20 cellular contexts compared by ENCODE assay signal in genomic region chr20:23587631-23588030, GRCh38. TPM values are rescaled to one million over a fixed set of nuclear protein-coding genes. Genes with fewer than 3 reads are reported as not detected.
DNase-seq lines count a peak whose midpoint lies in the region; TF ChIP-seq lines count a peak whose summit lies in the region.
"Had no signal": no experiment of that assay in that cellular context is flagged by ENCODE, and none has a peak within 500 bp of the region (broad histone marks: within the 10 kb centered on the region; RNA-seq: fewer than 3 reads in every experiment).

No MANE protein-coding gene starts in this region.

- TF ChIP-seq CTCF in GM10248 (IDR thresholded peaks at IDR 0.05; ENCODE audit: control extremely low read depth, extremely low read depth, low read depth, missing control alignments): no peak
- TF ChIP-seq CTCF in colonic mucosa (IDR thresholded peaks at IDR 0.05): no peak
- TF ChIP-seq CTCF in left ventricle myocardium inferior (IDR thresholded peaks at IDR 0.05; ENCODE audit: borderline replicate concordance): no peak
- TF ChIP-seq CTCF in neural progenitor cell (IDR thresholded peaks at IDR 0.05): no peak

- no peaks in the 10 kb centered on the region for H3K36me3 Mint-ChIP-seq in neural progenitor cell
- H3K36me3 Mint-ChIP-seq: CD14-positive monocyte; CD4-positive, alpha-beta memory T cell had no signal

- no peak overlapping the region for H3K9ac ChIP-seq in colonic mucosa (ENCODE audit: low read depth in 2 of 2, low read length in 2 of 2)
- no peak overlapping the region for H3K9ac ChIP-seq in neural progenitor cell
- H3K9ac ChIP-seq: BLaER1, GM23248 had no signal

- H3K36me3 ChIP-seq in colonic mucosa: no peaks in the 10 kb centered on the region
- no peaks in the 10 kb centered on the region for H3K36me3 ChIP-seq in left ventricle myocardium inferior
- no peaks in the 10 kb centered on the region for H3K36me3 ChIP-seq in neural progenitor cell
- H3K36me3 ChIP-seq: BLaER1 had no signal

- H3K79me2 ChIP-seq in neural progenitor cell (ENCODE audit: low read depth): no peaks in the 10 kb centered on the region

- no peaks in the 10 kb centered on the region for H3F3A ChIP-seq in neural progenitor cell (ENCODE audit: low read depth)

- CTCF ChIA-PET in GM10248 (lab: Yijun Ruan, JAX): no interaction called here

- H2AFZ ChIP-seq in neural progenitor cell (replicated peaks): no peak overlapping the region
- H2AFZ ChIP-seq: GM23248 had no signal

- H3K27ac ChIP-seq in colonic mucosa (no peak overlapping the region), left ventricle myocardium inferior (replicated peaks) (no peak overlapping the region), neural progenitor cell (no peak overlapping the region)
- H3K27ac ChIP-seq: 22Rv1, A549, BLaER1, GM23248 had no signal

- intact Hi-C loops in colonic mucosa (cut with DNase I): no loop called here
- intact Hi-C loops in left ventricle myocardium inferior (cut with micrococcal nuclease): no loop called here

- H3K4me1 Mint-ChIP-seq in neural progenitor cell: peaks cover 6% of the 10 kb centered on the region
- H3K4me1 Mint-ChIP-seq: CD4-positive, alpha-beta memory T cell had no signal

- no peak overlapping the region for H3K4me3 Mint-ChIP-seq in neural progenitor cell
- H3K4me3 Mint-ChIP-seq: CD4-positive, alpha-beta memory T cell had no signal

- no peak overlapping the region for H3K4me2 ChIP-seq in neural progenitor cell
- H3K4me2 ChIP-seq: A549, BLaER1 had no signal

- H4K20me1 ChIP-seq in neural progenitor cell (ENCODE audit: low read depth): no peaks in the 10 kb centered on the region
- H4K20me1 ChIP-seq: BLaER1 had no signal

- peaks cover 6% of the 10 kb centered on the region for H3K9me3 Mint-ChIP-seq in neural progenitor cell

- no peaks in the 10 kb centered on the region for H3K4me1 ChIP-seq in colonic mucosa
- H3K4me1 ChIP-seq in left ventricle myocardium inferior: no peaks in the 10 kb centered on the region
- no peaks in the 10 kb centered on the region for H3K4me1 ChIP-seq in neural progenitor cell
- H3K4me1 ChIP-seq: A549 had no signal

- H3K27me3 ChIP-seq in colonic mucosa (no peaks in the 10 kb centered on the region), left ventricle myocardium inferior (ENCODE audit: low read depth) (peaks cover 57% of the 10 kb centered on the region), neural progenitor cell (no peaks in the 10 kb centered on the region)
- H3K27me3 ChIP-seq: BLaER1 had no signal

- H3K27ac Mint-ChIP-seq in neural progenitor cell: no peak overlapping the region
- H3K27ac Mint-ChIP-seq: CD14-positive monocyte had no signal

- H3K27me3 Mint-ChIP-seq in neural progenitor cell (ENCODE audit: insufficient read depth, low read depth): peaks cover 11% of the 10 kb centered on the region

- no peaks in the 10 kb centered on the region for H3K9me3 ChIP-seq in colonic mucosa
- H3K9me3 ChIP-seq in left ventricle myocardium inferior (replicated peaks): no peaks in the 10 kb centered on the region
- H3K9me3 ChIP-seq in neural progenitor cell (ENCODE audit: low read depth): no peaks in the 10 kb centered on the region
- H3K9me3 ChIP-seq: A549, BLaER1 had no signal

- H3K4me3 ChIP-seq in colonic mucosa: no peak overlapping the region
- H3K4me3 ChIP-seq in left ventricle myocardium inferior: no peak overlapping the region
- H3K4me3 ChIP-seq in neural progenitor cell: no peak overlapping the region
- H3K4me3 ChIP-seq: A549, BLaER1, GM23248 had no signal

- POLR2A ChIA-PET in GM10248 (lab: Yijun Ruan, JAX): no interaction called here

- DNase-seq in activated CD8-positive, alpha-beta memory T cell treated with anti-CD3 and anti-CD28 coated beads for 24 hours: peak; percentile 33
- DNase-seq in activated CD8-positive, alpha-beta memory T cell treated with anti-CD3 and anti-CD28 coated beads, Interleukin-2, amount 50 U/mL, for 48 hours: no peak
- DNase-seq in GM10248 (ENCODE audit: extremely low spot score): peak; percentile 4
- peak; percentile 16 for DNase-seq in colonic mucosa
- peak; percentile 16 for DNase-seq in islet precursor cell
- no peak for DNase-seq in left ventricle myocardium inferior
- DNase-seq in mucosa of gallbladder (ENCODE audit: low spot score): no peak
- DNase-seq in neural progenitor cell (ENCODE audit: low spot score): no peak
- DNase-seq: CD4-positive, alpha-beta memory T cell; DMS153; DMS79; GDM1; GM23248; HCEC 1CT had no signal

RNA-seq across cellular contexts. Expression of gene CST9, which starts 18.1 kb away (rescaled TPM):
- total RNA-seq in colonic mucosa (not detected), left ventricle myocardium inferior (not detected), mucosa of gallbladder (not detected), neural progenitor cell (ENCODE audit: low replicate concordance) (not detected in 2 replicates)
- total RNA-seq: CD4-positive, alpha-beta memory T cell; Daoy; GM23248; HT-29 had no signal

RNA-seq across cellular contexts. Expression of gene CST9L, which starts 19.3 kb away (rescaled TPM):
- not detected for total RNA-seq in colonic mucosa
- not detected for total RNA-seq in left ventricle myocardium inferior
- not detected for total RNA-seq in mucosa of gallbladder
- total RNA-seq in neural progenitor cell (ENCODE audit: low replicate concordance): not detected in 2 replicates
- total RNA-seq: CD4-positive, alpha-beta memory T cell; Daoy; GM23248; HT-29 had no signal

RNA-seq across cellular contexts. Expression of gene CST3, which starts 50.1 kb away (rescaled TPM):
- total RNA-seq in colonic mucosa (100 to 1,000 TPM; 606 to 666 TPM), left ventricle myocardium inferior (576 TPM), mucosa of gallbladder (2,306 TPM), neural progenitor cell (ENCODE audit: low replicate concordance) (20.8 and 58.0 TPM in 2 replicates)

Comparison
In these comparisons a context has a peak if more than half of its experiments do, and no peak if none do; other contexts are left out.
1. DNase-seq: peak in activated CD8-positive, alpha-beta memory T cell treated with anti-CD3 and anti-CD28 coated beads for 24 hours (single experiment), GM10248 (single experiment), colonic mucosa (single experiment) and islet precursor cell (single experiment); none in activated CD8-positive, alpha-beta memory T cell treated with anti-CD3 and anti-CD28 coated beads, Interleukin-2, amount 50 U/mL, for 48 hours (single experiment), left ventricle myocardium inferior (single experiment), mucosa of gallbladder (single experiment) and neural progenitor cell (single experiment).